ENCODE assay signal across 1 cellular context in the genomic region with DNA sequence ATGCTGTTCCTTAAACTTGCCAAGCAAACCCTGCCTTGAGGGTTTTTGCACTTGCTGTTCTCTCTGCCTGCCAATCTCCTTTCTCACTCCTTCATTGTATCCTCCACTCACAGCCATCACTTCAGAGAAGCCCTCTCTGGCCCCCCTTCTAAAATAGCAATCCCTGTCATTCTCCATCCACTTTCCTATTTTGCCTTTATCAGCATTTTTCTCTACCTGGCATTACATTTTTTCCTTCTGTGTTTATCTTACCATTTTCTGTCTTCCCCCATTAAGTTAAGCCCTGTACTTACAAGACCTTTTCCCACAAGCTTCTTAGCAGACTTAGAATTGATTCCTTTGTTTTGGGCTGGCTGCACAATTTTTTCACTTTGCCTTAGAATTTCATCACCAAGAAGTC.
TF ChIP-seq lines count a peak whose summit lies in the region.

No MANE protein-coding gene starts in this region.

TF ChIP-seq in K562, 482 proteins besides CTCF, POLR2A, EP300 and RAD21 (continued from another document):
- TF ChIP-seq, protein P1, sequence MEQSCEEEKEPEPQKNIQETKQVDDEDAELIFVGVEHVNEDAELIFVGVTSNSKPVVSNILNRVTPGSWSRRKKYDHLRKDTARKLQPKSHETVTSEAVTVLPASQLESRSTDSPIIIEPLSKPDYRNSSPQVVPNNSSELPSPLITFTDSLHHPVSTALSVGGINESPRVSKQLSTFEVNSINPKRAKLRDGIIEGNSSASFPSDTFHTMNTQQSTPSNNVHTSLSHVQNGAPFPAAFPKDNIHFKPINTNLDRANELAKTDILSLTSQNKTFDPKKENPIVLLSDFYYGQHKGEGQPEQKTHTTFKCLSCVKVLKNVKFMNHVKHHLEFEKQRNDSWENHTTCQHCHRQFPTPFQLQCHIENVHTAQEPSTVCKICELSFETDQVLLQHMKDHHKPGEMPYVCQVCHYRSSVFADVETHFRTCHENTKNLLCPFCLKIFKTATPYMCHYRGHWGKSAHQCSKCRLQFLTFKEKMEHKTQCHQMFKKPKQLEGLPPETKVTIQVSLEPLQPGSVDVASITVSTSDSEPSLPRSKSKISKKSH (CRISPR knock-in tag; IDR thresholded peaks at IDR 0.05): no peak
- no peak for TF ChIP-seq BRCA1 (IDR thresholded peaks at IDR 0.05)
- no peak for TF ChIP-seq BRCA1 (CRISPR knock-in tag; IDR thresholded peaks at IDR 0.05)
- TF ChIP-seq ZC3H11A (IDR thresholded peaks at IDR 0.05; ENCODE audit: low read depth, low read length): no peak
- peak; percentile 21; the same call in 1 of the 2 replicates for TF ChIP-seq MAFK (IDR thresholded peaks at IDR 0.05; ENCODE audit: low read length)
- peak; percentile 62 for TF ChIP-seq MAFG (tag; conservative IDR thresholded peaks at IDR 0.05)
- TF ChIP-seq CXXC5 (CRISPR knock-in tag; IDR thresholded peaks at IDR 0.05): no peak
- no peak for TF ChIP-seq BRD4 (IDR thresholded peaks at IDR 0.05)
- no peak for TF ChIP-seq MCM3 (IDR thresholded peaks at IDR 0.05)
- TF ChIP-seq, protein P2, sequence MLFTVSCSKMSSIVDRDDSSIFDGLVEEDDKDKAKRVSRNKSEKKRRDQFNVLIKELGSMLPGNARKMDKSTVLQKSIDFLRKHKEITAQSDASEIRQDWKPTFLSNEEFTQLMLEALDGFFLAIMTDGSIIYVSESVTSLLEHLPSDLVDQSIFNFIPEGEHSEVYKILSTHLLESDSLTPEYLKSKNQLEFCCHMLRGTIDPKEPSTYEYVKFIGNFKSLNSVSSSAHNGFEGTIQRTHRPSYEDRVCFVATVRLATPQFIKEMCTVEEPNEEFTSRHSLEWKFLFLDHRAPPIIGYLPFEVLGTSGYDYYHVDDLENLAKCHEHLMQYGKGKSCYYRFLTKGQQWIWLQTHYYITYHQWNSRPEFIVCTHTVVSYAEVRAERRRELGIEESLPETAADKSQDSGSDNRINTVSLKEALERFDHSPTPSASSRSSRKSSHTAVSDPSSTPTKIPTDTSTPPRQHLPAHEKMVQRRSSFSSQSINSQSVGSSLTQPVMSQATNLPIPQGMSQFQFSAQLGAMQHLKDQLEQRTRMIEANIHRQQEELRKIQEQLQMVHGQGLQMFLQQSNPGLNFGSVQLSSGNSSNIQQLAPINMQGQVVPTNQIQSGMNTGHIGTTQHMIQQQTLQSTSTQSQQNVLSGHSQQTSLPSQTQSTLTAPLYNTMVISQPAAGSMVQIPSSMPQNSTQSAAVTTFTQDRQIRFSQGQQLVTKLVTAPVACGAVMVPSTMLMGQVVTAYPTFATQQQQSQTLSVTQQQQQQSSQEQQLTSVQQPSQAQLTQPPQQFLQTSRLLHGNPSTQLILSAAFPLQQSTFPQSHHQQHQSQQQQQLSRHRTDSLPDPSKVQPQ (CRISPR knock-in tag; IDR thresholded peaks at IDR 0.05; ENCODE audit: borderline replicate concordance): no peak
- no peak for TF ChIP-seq SMAD3 (CRISPR knock-in tag; conservative IDR thresholded peaks at IDR 0.05)
- peak; percentile 88 for TF ChIP-seq ZNF316 (IDR thresholded peaks at IDR 0.05)
- no peak for TF ChIP-seq ETV1 (tag; conservative IDR thresholded peaks at IDR 0.05; ENCODE audit: low read depth)
- TF ChIP-seq C11orf30 (IDR thresholded peaks at IDR 0.05; ENCODE audit: low read depth): peak; percentile 75; the same call in 1 of the 2 replicates
- no peak for TF ChIP-seq HNRNPUL1 (IDR thresholded peaks at IDR 0.05; ENCODE audit: low read length)
